Comparison of ENCODE assay signal across 9 cellular contexts in the genomic region with DNA sequence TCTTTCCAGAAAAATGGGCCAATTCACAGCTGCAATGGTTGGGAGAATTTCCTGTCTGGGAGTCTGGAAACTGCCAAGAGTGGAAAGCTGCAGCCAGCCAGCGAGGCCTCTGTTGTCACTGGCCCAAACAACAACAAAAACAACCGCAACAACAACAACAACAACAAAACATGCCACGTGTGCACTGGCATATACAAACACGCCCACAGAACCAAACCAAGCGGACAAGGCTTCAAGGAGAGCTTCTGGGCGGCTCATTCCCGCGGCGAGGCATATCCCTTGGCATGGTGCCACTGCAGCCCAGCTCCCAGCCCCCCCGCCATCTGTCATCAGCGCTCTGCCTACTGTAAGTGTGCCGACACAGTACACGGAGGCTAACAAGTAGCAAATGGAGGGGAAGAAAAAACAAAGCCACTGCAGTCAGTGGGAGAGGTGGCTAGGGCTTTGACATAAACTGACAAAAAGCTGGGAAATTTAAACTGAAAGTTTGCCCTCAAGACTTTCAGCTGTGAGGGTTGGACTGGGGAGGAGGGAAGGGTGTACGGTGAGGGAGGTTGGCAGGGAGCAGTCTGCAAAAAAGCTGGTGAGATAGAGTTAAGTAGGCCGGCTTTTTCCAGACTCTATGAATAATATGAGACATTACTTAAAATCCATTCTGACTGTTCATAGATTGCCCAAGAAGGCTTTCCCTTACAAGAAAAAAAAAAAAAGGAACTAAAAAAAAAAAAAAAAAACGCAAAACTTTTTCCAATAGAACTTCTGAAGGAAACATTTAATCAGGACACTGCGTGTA.
A peak's percentile ranks its signal among the peaks of the same experiment; 100 is the strongest.
DNase-seq lines count a peak whose midpoint lies in the region; ATAC-seq and TF ChIP-seq lines count a peak whose summit lies in the region.
"Had no signal": no experiment of that assay in that cellular context is flagged by ENCODE, and none has a peak within 500 bp of the region (broad histone marks: within the 10 kb centered on the region; RNA-seq: fewer than 3 reads in every experiment).

No MANE protein-coding gene starts in this region.

- no peaks in the 10 kb centered on the region for H3K27me3 Mint-ChIP-seq in endothelial cell (ENCODE audit: unreplicated experiment)
- H3K27me3 Mint-ChIP-seq: activated naive CD8-positive, alpha-beta T cell had no signal

- no peak for TF ChIP-seq CTCF in endothelial cell (IDR thresholded peaks at IDR 0.05; ENCODE audit: unreplicated experiment)

- H3K27ac Mint-ChIP-seq in endothelial cell (ENCODE audit: unreplicated experiment): no peak overlapping the region
- H3K27ac Mint-ChIP-seq: activated naive CD8-positive, alpha-beta T cell had no signal

- no peaks in the 10 kb centered on the region for H3K36me3 Mint-ChIP-seq in endothelial cell (ENCODE audit: low read depth, unreplicated experiment)
- H3K36me3 Mint-ChIP-seq: activated naive CD8-positive, alpha-beta T cell had no signal

- H3K9me3 Mint-ChIP-seq in endothelial cell (ENCODE audit: unreplicated experiment): no peaks in the 10 kb centered on the region

- H3K4me1 Mint-ChIP-seq in endothelial cell (ENCODE audit: unreplicated experiment): peaks cover 6% of the 10 kb centered on the region

- ATAC-seq in GM21723 (IDR thresholded peaks at IDR 0.05; ENCODE audit: unreplicated experiment) (no peak), GM18867 (IDR thresholded peaks at IDR 0.05; ENCODE audit: unreplicated experiment) (no peak)

- no peak overlapping the region for H3K4me3 Mint-ChIP-seq in endothelial cell (ENCODE audit: unreplicated experiment)
- H3K4me3 Mint-ChIP-seq: activated naive CD8-positive, alpha-beta T cell had no signal

- DNase-seq in Daoy (ENCODE audit: low read depth) (peak; percentile 84), NCI-H446 (lab: John Stamatoyannopoulos, UW) (peak; percentile 52 to 88), dermis microvascular lymphatic vessel endothelial cell (ENCODE audit: low read depth in 2 of 2) (peak; percentile 11 to 70), midbrain (lab: John Stamatoyannopoulos, UW) (peak; percentile 35), endothelial cell (ENCODE audit: low spot score) (no peak)
- DNase-seq in activated T-cell treated with anti-CD3 and anti-CD28 coated beads, Interleukin-2, amount 50 U/mL, for 1 hour: no peak

Comparison
In these comparisons a context has a peak if more than half of its experiments do, and no peak if none do; other contexts are left out.
1. DNase-seq: peak in Daoy (single experiment), NCI-H446 (2 of 2), dermis microvascular lymphatic vessel endothelial cell (2 of 2) and midbrain (single experiment); none in activated T-cell treated with anti-CD3 and anti-CD28 coated beads, Interleukin-2, amount 50 U/mL, for 1 hour (single experiment) and endothelial cell (single experiment).